Comparison of ENCODE assay signal across 15 cellular contexts in the genomic region with DNA sequence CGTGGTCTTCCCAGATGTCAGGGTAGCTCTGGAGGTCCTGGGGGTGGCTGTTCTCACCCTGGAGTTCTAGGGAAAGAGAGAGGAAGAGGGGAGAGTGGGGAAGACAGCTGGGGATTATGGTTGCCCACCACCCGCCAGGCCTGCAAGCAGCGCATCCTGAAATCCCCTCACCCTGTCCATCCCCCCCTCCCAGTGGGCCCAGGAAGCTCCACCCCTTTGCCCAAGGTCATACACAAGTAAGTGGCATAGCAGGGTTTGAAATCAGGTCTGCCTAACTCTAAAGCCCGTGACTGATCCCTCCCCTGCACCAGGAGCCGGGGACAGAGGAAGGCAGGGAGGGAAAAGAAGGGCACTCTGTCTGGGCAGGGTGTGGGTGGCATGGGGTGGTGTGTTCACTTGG.
"Had no signal": no experiment of that assay in that cellular context is flagged by ENCODE, and none has a peak within 500 bp of the region (broad histone marks: within the 10 kb centered on the region; RNA-seq: fewer than 3 reads in every experiment).

No MANE protein-coding gene starts in this region.

- H3K4me3 ChIP-seq: body of pancreas, heart left ventricle, thoracic aorta, upper lobe of left lung had no signal

- H3K4me1 ChIP-seq: body of pancreas had no signal

- H3K27ac Mint-ChIP-seq: activated CD4-positive, alpha-beta memory T cell treated with anti-CD3 and anti-CD28 coated beads, Interleukin-2, amount 10 ng/mL, durations not matched to agents 7 days and 5 days; activated naive CD4-positive, alpha-beta T cell treated with anti-CD3 and anti-CD28 coated beads, Interleukin-2, amount 50 U/mL, for 24 hours; activated T-helper 1 cell treated with anti-CD3 and anti-CD28 coated beads, Interleukin-12 subunit alpha, Interleukin-12 subunit beta, Interleukin-2, Interleukin-4 antibody, amounts not matched to agents 30 ng/mL and 10 ng/mL and 1 ng/mL, durations not matched to agents 14 hours and 24 hours and 36 hours; nephron had no signal

- H3K9me3 Mint-ChIP-seq: activated CD4-positive, alpha-beta memory T cell treated with anti-CD3 and anti-CD28 coated beads, Interleukin-2, amount 10 ng/mL, durations not matched to agents 7 days and 5 days; activated naive CD4-positive, alpha-beta T cell treated with anti-CD3 and anti-CD28 coated beads, Interleukin-2, amount 50 U/mL, for 24 hours; activated T-helper 1 cell treated with anti-CD3 and anti-CD28 coated beads, Interleukin-12 subunit alpha, Interleukin-12 subunit beta, Interleukin-2, Interleukin-4 antibody, amounts not matched to agents 30 ng/mL and 10 ng/mL and 1 ng/mL, durations not matched to agents 14 hours and 24 hours and 36 hours; nephron had no signal

- ATAC-seq: body of pancreas, heart left ventricle had no signal

- DNase-seq: activated CD4-positive, alpha-beta memory T cell treated with anti-CD3 and anti-CD28 coated beads, Interleukin-2, amount 10 ng/mL, durations not matched to agents 7 days and 5 days; activated gamma-delta T cell treated with Interleukin-2 at 50 U/mL for 16 hours; anterior cingulate cortex; body of pancreas; effector CD4-positive, alpha-beta T cell; heart left ventricle; occipital lobe; stimulated activated CD4-positive, alpha-beta T cell treated with anti-CD3 and anti-CD28 coated beads, Interleukin-2, amount 100 ng/mL, for 48 hours; stimulated activated naive CD4-positive, alpha-beta T cell; T1000 had no signal

- H3K27me3 Mint-ChIP-seq: activated naive CD4-positive, alpha-beta T cell treated with anti-CD3 and anti-CD28 coated beads, Interleukin-2, amount 50 U/mL, for 24 hours had no signal

- H3K27me3 ChIP-seq: body of pancreas, upper lobe of left lung had no signal

- H3K36me3 ChIP-seq: heart left ventricle, thoracic aorta, upper lobe of left lung had no signal

- H3K27ac ChIP-seq: body of pancreas, heart left ventricle, thoracic aorta, upper lobe of left lung had no signal

- H3K4me1 Mint-ChIP-seq: activated CD4-positive, alpha-beta memory T cell treated with anti-CD3 and anti-CD28 coated beads, Interleukin-2, amount 10 ng/mL, durations not matched to agents 7 days and 5 days; activated naive CD4-positive, alpha-beta T cell treated with anti-CD3 and anti-CD28 coated beads, Interleukin-2, amount 50 U/mL, for 24 hours had no signal

- H3K4me3 Mint-ChIP-seq: activated CD4-positive, alpha-beta memory T cell treated with anti-CD3 and anti-CD28 coated beads, Interleukin-2, amount 10 ng/mL, durations not matched to agents 7 days and 5 days; activated naive CD4-positive, alpha-beta T cell treated with anti-CD3 and anti-CD28 coated beads, Interleukin-2, amount 50 U/mL, for 24 hours; activated T-helper 1 cell treated with anti-CD3 and anti-CD28 coated beads, Interleukin-12 subunit alpha, Interleukin-12 subunit beta, Interleukin-2, Interleukin-4 antibody, amounts not matched to agents 30 ng/mL and 10 ng/mL and 1 ng/mL, durations not matched to agents 14 hours and 24 hours and 36 hours; nephron had no signal

- H3K9me3 ChIP-seq: body of pancreas, heart left ventricle, thoracic aorta, upper lobe of left lung had no signal

- H3K36me3 Mint-ChIP-seq: activated naive CD4-positive, alpha-beta T cell treated with anti-CD3 and anti-CD28 coated beads, Interleukin-2, amount 50 U/mL, for 24 hours had no signal
